ENCODE assay signal across 24 cellular contexts in the genomic region with DNA sequence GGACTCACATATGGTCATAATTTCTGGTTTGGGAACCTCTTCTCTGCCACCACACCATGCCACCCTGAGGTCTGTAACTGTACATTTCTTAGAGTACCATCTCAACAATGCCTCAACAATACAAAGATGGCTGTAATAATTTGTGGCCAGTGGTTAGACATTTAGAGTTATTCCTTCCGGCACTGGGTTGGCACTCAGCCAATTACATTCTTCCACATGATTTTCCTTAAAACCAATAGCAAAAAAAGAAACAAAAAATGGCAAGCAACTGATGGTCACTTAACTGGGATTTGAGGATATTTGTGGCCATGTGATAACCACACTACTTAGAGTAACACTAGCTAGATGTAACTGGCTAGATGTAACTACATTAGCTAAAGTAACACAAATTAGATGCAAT.
"Had no signal": no experiment of that assay in that cellular context is flagged by ENCODE, and none has a peak within 500 bp of the region (broad histone marks: within the 10 kb centered on the region; RNA-seq: fewer than 3 reads in every experiment).

No MANE protein-coding gene starts in this region.

- H3K4me3 ChIP-seq: breast epithelium, gastroesophageal sphincter, ovary, skin epidermis, thoracic aorta had no signal

- H3K36me3 ChIP-seq: breast epithelium, gastroesophageal sphincter, ovary, thoracic aorta had no signal

- H3K9me3 ChIP-seq: breast epithelium, gastroesophageal sphincter, ovary, thoracic aorta had no signal

- DNase-seq: activated CD4-positive, alpha-beta T cell treated with anti-CD3 and anti-CD28 coated beads, Interleukin-2, amount 50 U/mL, for 1 hour; activated CD8-positive, alpha-beta T cell treated with anti-CD3 and anti-CD28 coated beads for 36 hours; activated naive CD8-positive, alpha-beta T cell treated with anti-CD3 and anti-CD28 coated beads, Interleukin-2, amount 50 U/mL, for 24 hours; activated T-cell treated with anti-CD3 and anti-CD28 coated beads, Interleukin-2, amount 50 U/mL, for 48 hours; amygdala; central memory CD4-positive, alpha-beta T cell; endodermal cell; head of caudate nucleus; hippocampal formation; immature natural killer cell; naive thymus-derived CD4-positive, alpha-beta T cell; ovary; stimulated activated CD4-positive, alpha-beta T cell treated with anti-CD3 and anti-CD28 coated beads, Interleukin-12 subunit alpha, Interleukin-12 subunit beta, amount 100 ng/mL, for 4 hours; stimulated activated CD4-positive, alpha-beta T cell treated with anti-CD3 and anti-CD28 coated beads, Interleukin-4, amount 100 ng/mL, for 1 hour; trophoblast cell had no signal

- FAIRE-seq: urothelium cell line had no signal

- H3K27me3 ChIP-seq: breast epithelium, gastroesophageal sphincter, ovary had no signal

- ATAC-seq: activated CD4-positive, CD25-positive, alpha-beta regulatory T cell treated with anti-CD3 and anti-CD28 coated beads, Interleukin-2, amount 50 U/mL, for 24 hours; activated CD8-positive, alpha-beta T cell treated with anti-CD3 and anti-CD28 coated beads for 36 hours; activated naive CD8-positive, alpha-beta T cell treated with anti-CD3 and anti-CD28 coated beads, Interleukin-2, amount 50 U/mL, for 24 hours; esophagus mucosa; gastroesophageal sphincter; naive thymus-derived CD4-positive, alpha-beta T cell; sciatic nerve had no signal

- H3K27ac ChIP-seq: breast epithelium, gastroesophageal sphincter, ovary, skin epidermis, thoracic aorta, VCaP had no signal

- H3K4me1 ChIP-seq: breast epithelium, gastroesophageal sphincter had no signal
